Comparison of ENCODE assay signal across 17 cellular contexts in genomic region chr15:55564347-55565145, GRCh38. TPM values are rescaled to one million over a fixed set of nuclear protein-coding genes. Genes with fewer than 3 reads are reported as not detected.
A peak's percentile ranks its signal among the peaks of the same experiment; 100 is the strongest.
DNase-seq lines count a peak whose midpoint lies in the region; ATAC-seq and TF ChIP-seq lines count a peak whose summit lies in the region.
"Had no signal": no experiment of that assay in that cellular context is flagged by ENCODE, and none has a peak within 500 bp of the region (broad histone marks: within the 10 kb centered on the region; RNA-seq: fewer than 3 reads in every experiment).

No MANE protein-coding gene starts in this region.

- H3K27me3 Mint-ChIP-seq in chondrocyte (ENCODE audit: low read depth), result no peaks in the 10 kb centered on the region
- H3K27me3 Mint-ChIP-seq: CD4-positive, CD25-positive, alpha-beta regulatory T cell had no signal

- H3K36me3 Mint-ChIP-seq in chondrocyte (ENCODE audit: low read depth), result peaks cover 12% of the 10 kb centered on the region
- H3K36me3 Mint-ChIP-seq: CD4-positive, CD25-positive, alpha-beta regulatory T cell had no signal

- peaks cover 26% of the 10 kb centered on the region for H3K9me3 Mint-ChIP-seq in chondrocyte (ENCODE audit: low read depth)

- no peaks in the 10 kb centered on the region for H3K36me3 ChIP-seq in prostate gland
- H3K36me3 ChIP-seq: left lung, thoracic aorta had no signal

- no peak overlapping the region for H3K4me3 Mint-ChIP-seq in chondrocyte (ENCODE audit: unreplicated experiment)
- H3K4me3 Mint-ChIP-seq: CD4-positive, CD25-positive, alpha-beta regulatory T cell; naive thymus-derived CD4-positive, alpha-beta T cell had no signal

- no peaks in the 10 kb centered on the region for H3K27me3 ChIP-seq in prostate gland (replicated peaks; ENCODE audit: insufficient read depth)
- H3K27me3 ChIP-seq: hepatocyte, left lung had no signal

- no peaks in the 10 kb centered on the region for H3K4me1 ChIP-seq in prostate gland (replicated peaks)
- H3K4me1 ChIP-seq: left lung had no signal

- DNase-seq in NCI-H226 (peak; percentile 13), chondrocyte (ENCODE audit: low spot score) (no peak), retinal pigment epithelial cell (ENCODE audit: low read depth) (no peak), omental fat pad (ENCODE audit: low spot score) (no peak), prostate gland (ENCODE audit: low spot score) (no peak)
- DNase-seq in activated CD8-positive, alpha-beta memory T cell treated with anti-CD3 and anti-CD28 coated beads, Interleukin-2, amount 50 U/mL, for 48 hours, result no peak
- DNase-seq: activated CD4-positive, alpha-beta T cell treated with anti-CD3 and anti-CD28 coated beads, Interleukin-2, amount 50 U/mL, for 48 hours; CD4-positive, CD25-positive, alpha-beta regulatory T cell; left lung; naive thymus-derived CD4-positive, alpha-beta T cell; NCI-H69; T1000 had no signal

- WGBS in prostate gland, result 98% methylated on average over 2 of the region's 2 CpGs

- TF ChIP-seq POLR2A in prostate gland (IDR thresholded peaks at IDR 0.05), result no peak

- peak; percentile 36 for TF ChIP-seq CTCF in GM12873 (IDR thresholded peaks at IDR 0.05; ENCODE audit: insufficient read depth, low read depth, low read length, missing control alignments)
- TF ChIP-seq CTCF in chondrocyte (IDR thresholded peaks at IDR 0.05), result peak; percentile 20
- peak; percentile 22 for TF ChIP-seq CTCF in retinal pigment epithelial cell (conservative IDR thresholded peaks at IDR 0.05; ENCODE audit: low read depth, low read length)
- no peak for TF ChIP-seq CTCF in omental fat pad (IDR thresholded peaks at IDR 0.05)
- no peak for TF ChIP-seq CTCF in prostate gland (IDR thresholded peaks at IDR 0.05)

- ATAC-seq in omental fat pad (ENCODE audit: low FRiP score), result no peak
- ATAC-seq: left lung; naive thymus-derived CD4-positive, alpha-beta T cell; Right ventricle myocardium inferior had no signal

- H3K4me1 Mint-ChIP-seq in chondrocyte (ENCODE audit: low read depth), result no peaks in the 10 kb centered on the region

- H3K27ac ChIP-seq in prostate gland, result no peak overlapping the region
- H3K27ac ChIP-seq: hepatocyte, KMS-11, left lung, thoracic aorta had no signal

- H3K27ac Mint-ChIP-seq in chondrocyte (ENCODE audit: unreplicated experiment), result no peak overlapping the region
- H3K27ac Mint-ChIP-seq: naive thymus-derived CD4-positive, alpha-beta T cell had no signal

- H3K4me3 ChIP-seq in retinal pigment epithelial cell (ENCODE audit: low read length), result no peak overlapping the region
- no peak overlapping the region for H3K4me3 ChIP-seq in prostate gland
- H3K4me3 ChIP-seq: hepatocyte, left lung, thoracic aorta had no signal

- H3K9me3 ChIP-seq in prostate gland, result no peaks in the 10 kb centered on the region
- H3K9me3 ChIP-seq: thoracic aorta had no signal

- intact Hi-C loops in prostate gland (cut with DNase I), result no loop called here

RNA-seq across cellular contexts. Expression of gene PYGO1, which starts 23.6 kb away (rescaled TPM):
- total RNA-seq in chondrocyte (20.3 to 21.0 TPM (median 20.5 TPM) in 3 replicates), omental fat pad (1 to 10 TPM; 4.7 to 8.6 (median 6.9) TPM), prostate gland (10 to 100 TPM in 1 of 2 donors, 1 to 10 TPM in 1; 7.2 to 12.3 TPM)
- total RNA-seq: CD4-positive, CD25-positive, alpha-beta regulatory T cell; naive thymus-derived CD4-positive, alpha-beta T cell had no signal

RNA-seq across cellular contexts. Expression of gene DNAAF4, which starts 56.5 kb away (rescaled TPM):
- total RNA-seq in chondrocyte (0.82 to 4.4 TPM (median 1.8 TPM) in 3 replicates), omental fat pad (1 to 10 TPM in 2 of 4 donors, under 1 TPM in 2; 0.36 to 2.4 (median 1.3) TPM), prostate gland (1 to 10 TPM in 1 of 2 donors, under 1 TPM in 1; 0.55 to 4.0 TPM)

Comparison
In these comparisons a context has a peak if more than half of its experiments do, and no peak if none do; other contexts are left out.
1. CTCF ChIP-seq: peak in GM12873 (single experiment), chondrocyte (single experiment) and retinal pigment epithelial cell (single experiment); none in omental fat pad (0 of 3) and prostate gland (0 of 4).